ENCODE assay signal across 22 cellular contexts in genomic region chr7:147332988-147333387, GRCh38.
"Had no signal": no experiment of that assay in that cellular context is flagged by ENCODE, and none has a peak within 500 bp of the region (broad histone marks: within the 10 kb centered on the region; RNA-seq: fewer than 3 reads in every experiment).

No MANE protein-coding gene starts in this region.

- H3K36me3 ChIP-seq: prostate gland, tibial artery had no signal

- H3K4me1 Mint-ChIP-seq: activated naive CD8-positive, alpha-beta T cell treated with anti-CD3 and anti-CD28 coated beads for 36 hours; central memory CD8-positive, alpha-beta T cell; immature natural killer cell; T-helper 17 cell had no signal

- H3K4me1 ChIP-seq: foreskin keratinocyte, prostate gland, tibial artery had no signal

- H3K27me3 Mint-ChIP-seq: activated CD4-positive, alpha-beta memory T cell treated with anti-CD3 and anti-CD28 coated beads for 36 hours; activated naive CD8-positive, alpha-beta T cell treated with anti-CD3 and anti-CD28 coated beads for 36 hours; central memory CD8-positive, alpha-beta T cell; natural killer cell treated with Interleukin-12 subunit alpha and Interleukin-12 subunit beta and Interleukin-15 and Interleukin-18, amount 100 ng/mL, for 72 hours; T-helper 17 cell had no signal

- H3K27me3 ChIP-seq: foreskin keratinocyte, tibial artery had no signal

- DNase-seq: activated CD4-positive, alpha-beta memory T cell treated with anti-CD3 and anti-CD28 coated beads for 36 hours; activated CD4-positive, alpha-beta T cell treated with anti-CD3 and anti-CD28 coated beads for 4 hours; activated CD4-positive, CD25-positive, alpha-beta regulatory T cell; activated naive CD4-positive, alpha-beta T cell treated with Interleukin-2 at 50 U/mL for 16 hours; activated naive CD8-positive, alpha-beta T cell treated with anti-CD3 and anti-CD28 coated beads for 36 hours; activated T-cell treated with anti-CD3 and anti-CD28 coated beads, Interleukin-2, amount 50 U/mL, for 48 hours; foreskin keratinocyte; immature natural killer cell; kidney glomerular epithelial cell; left ventricle myocardium superior; mammary epithelial cell; midbrain; stimulated activated CD4-positive, alpha-beta T cell treated with anti-CD3 and anti-CD28 coated beads, Interleukin-4, amount 100 ng/mL, for 24 hours; stimulated activated naive CD8-positive, alpha-beta T cell treated with anti-CD3 and anti-CD28 coated beads, Interleukin-15, Interleukin-2, amounts not matched to agents 100 U/mL and 50 U/mL, for 24 hours; substantia nigra; T-helper 17 cell; tibial artery had no signal

- H3K4me3 Mint-ChIP-seq: activated CD4-positive, alpha-beta memory T cell treated with anti-CD3 and anti-CD28 coated beads for 36 hours; activated naive CD8-positive, alpha-beta T cell treated with anti-CD3 and anti-CD28 coated beads for 36 hours; central memory CD8-positive, alpha-beta T cell; immature natural killer cell; natural killer cell treated with Interleukin-12 subunit alpha and Interleukin-12 subunit beta and Interleukin-15 and Interleukin-18, amount 100 ng/mL, for 72 hours; T-helper 17 cell had no signal

- H3K27ac ChIP-seq: coronary artery, epithelial cell of prostate, foreskin keratinocyte, prostate gland, tibial artery had no signal

- H3K27ac Mint-ChIP-seq: activated CD4-positive, alpha-beta memory T cell treated with anti-CD3 and anti-CD28 coated beads for 36 hours; activated naive CD8-positive, alpha-beta T cell treated with anti-CD3 and anti-CD28 coated beads for 36 hours; immature natural killer cell; natural killer cell treated with Interleukin-12 subunit alpha and Interleukin-12 subunit beta and Interleukin-15 and Interleukin-18, amount 100 ng/mL, for 72 hours; T-helper 17 cell had no signal

- H3K4me3 ChIP-seq: coronary artery, prostate gland, tibial artery had no signal

- ATAC-seq: foreskin keratinocyte; left ventricle myocardium superior; natural killer cell treated with Interleukin-12 subunit alpha and Interleukin-12 subunit beta and Interleukin-15 and Interleukin-18, amount 100 ng/mL, for 72 hours; stimulated activated naive CD8-positive, alpha-beta T cell treated with anti-CD3 and anti-CD28 coated beads, Interleukin-15, Interleukin-2, amounts not matched to agents 100 U/mL and 50 U/mL, for 24 hours; T-helper 17 cell had no signal

- H3K9me3 ChIP-seq: prostate gland, tibial artery had no signal

- H3K36me3 Mint-ChIP-seq: activated CD4-positive, alpha-beta memory T cell treated with anti-CD3 and anti-CD28 coated beads for 36 hours; activated naive CD8-positive, alpha-beta T cell treated with anti-CD3 and anti-CD28 coated beads for 36 hours; natural killer cell treated with Interleukin-12 subunit alpha and Interleukin-12 subunit beta and Interleukin-15 and Interleukin-18, amount 100 ng/mL, for 72 hours had no signal
